In the genomic region with DNA sequence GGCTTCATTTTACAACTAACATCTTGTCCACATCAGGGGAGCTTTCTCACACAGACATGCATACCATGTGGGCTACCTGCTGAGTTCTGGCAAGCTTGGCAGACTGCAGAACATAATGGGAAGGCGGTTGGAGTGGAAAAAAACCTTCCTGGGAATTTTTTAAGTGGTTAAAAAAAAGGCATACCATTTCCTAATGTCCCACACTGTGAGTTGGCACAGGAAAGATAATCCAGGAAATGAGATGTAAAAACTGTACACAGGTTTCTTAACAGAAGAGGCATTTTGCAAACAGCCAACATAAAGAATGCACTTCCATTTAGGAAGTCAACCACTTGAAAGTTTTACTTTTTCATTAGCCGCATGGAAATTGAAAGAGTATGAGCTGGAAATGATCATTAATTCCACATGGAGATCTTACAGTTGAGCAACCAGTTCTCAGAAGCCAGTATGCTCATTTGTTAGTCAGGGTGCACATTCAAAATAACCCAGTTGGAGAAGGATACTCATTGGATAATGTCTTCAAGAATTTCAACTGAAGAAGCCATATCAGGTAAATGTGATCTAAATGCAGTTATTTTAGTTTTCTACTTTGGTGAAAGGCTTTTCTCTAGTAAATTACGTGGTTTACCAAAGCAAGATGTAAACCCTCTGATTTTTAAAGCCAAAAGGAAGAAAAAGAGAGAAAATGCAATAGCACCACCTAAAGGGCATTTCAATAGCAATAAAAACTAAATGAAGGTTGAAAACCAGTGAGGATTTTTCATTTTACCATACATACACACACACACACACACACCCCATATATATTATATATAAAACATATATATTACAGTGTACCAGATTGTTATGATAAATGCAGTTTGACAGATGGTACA, we compare ENCODE assay signal across 9 cellular contexts.
DNase-seq lines count a peak whose midpoint lies in the region; ATAC-seq and TF ChIP-seq lines count a peak whose summit lies in the region.
"Had no signal": no experiment of that assay in that cellular context is flagged by ENCODE, and none has a peak within 500 bp of the region (broad histone marks: within the 10 kb centered on the region; RNA-seq: fewer than 3 reads in every experiment).

No MANE protein-coding gene starts in this region.

- no peaks in the 10 kb centered on the region for H3K36me3 Mint-ChIP-seq in neural crest cell (ENCODE audit: low read depth)

- dilution Hi-C loops in IMR-90 (cut with HindIII; ENCODE audit: low sequenced_read_pairs, unreplicated experiment) = no loop called here

- H2BK120ac ChIP-seq in IMR-90 (ENCODE audit: low read depth, low read length) = no peak overlapping the region

- H3K4me3 ChIP-seq in IMR-90 (ENCODE audit: insufficient read depth, low read depth, low read length) (no peak overlapping the region), adrenal gland (no peak overlapping the region), prostate gland (no peak overlapping the region), tibial nerve (no peak overlapping the region)

- intact Hi-C loops in IMR-90 (cut with micrococcal nuclease) = no loop called here
- intact Hi-C loops in adrenal gland (cut with DNase I) = no loop called here
- intact Hi-C loops in prostate gland (cut with DNase I) = no loop called here

- H3K27ac ChIP-seq in IMR-90 (ENCODE audit: insufficient read depth, low read length) = no peak overlapping the region
- H3K27ac ChIP-seq in adrenal gland = no peak overlapping the region
- no peak overlapping the region for H3K27ac ChIP-seq in prostate gland
- no peak overlapping the region for H3K27ac ChIP-seq in tibial nerve

- H3K9me3 Mint-ChIP-seq in neural crest cell = no peaks in the 10 kb centered on the region

- H3K36me3 ChIP-seq in IMR-90 (ENCODE audit: control insufficient read depth, insufficient read depth, low read length) (no peaks in the 10 kb centered on the region), adrenal gland (replicated peaks in 1 of 2) (no peaks in the 10 kb centered on the region), prostate gland (no peaks in the 10 kb centered on the region), tibial nerve (no peaks in the 10 kb centered on the region)

- H2AK5ac ChIP-seq in IMR-90 (ENCODE audit: low read depth, low read length) = no peak overlapping the region

- no peaks in the 10 kb centered on the region for H3K27me3 ChIP-seq in IMR-90 (ENCODE audit: control insufficient read depth, insufficient read depth, low read length)
- no peaks in the 10 kb centered on the region for H3K27me3 ChIP-seq in adrenal gland
- H3K27me3 ChIP-seq in prostate gland (replicated peaks; ENCODE audit: insufficient read depth) = no peaks in the 10 kb centered on the region
- H3K27me3 ChIP-seq in tibial nerve = no peaks in the 10 kb centered on the region

- no TSS peak for BruUV-seq in IMR-90 (replicated peaks; lab: Mats Ljungman, UMichigan)

- H3K4ac ChIP-seq in IMR-90 (ENCODE audit: low read depth, low read length) = no peak overlapping the region

- no peak overlapping the region for H3K27ac Mint-ChIP-seq in neural crest cell (ENCODE audit: unreplicated experiment)

- H3K4me2 ChIP-seq in IMR-90 (ENCODE audit: low read depth, low read length) = no peak overlapping the region

- H3K27me3 Mint-ChIP-seq in neural crest cell (ENCODE audit: low read depth) = peaks cover 4% of the 10 kb centered on the region

- H2AK9ac ChIP-seq in IMR-90 (replicated peaks; ENCODE audit: low read depth, low read length, poor library complexity) = no peak overlapping the region

- H3K18ac ChIP-seq in IMR-90 (ENCODE audit: low read depth, low read length) = no peak overlapping the region

- H3K9me1 ChIP-seq in IMR-90 (ENCODE audit: insufficient read depth, low read length) = no peaks in the 10 kb centered on the region

- CTCF ChIA-PET in IMR-90 (lab: Yijun Ruan, JAX) = interaction anchor here (0.6 to 1.1 kb wide), 3 partner anchors 128 to 721 kb away, joined by 3 to 6 read pairs (median 3); no protein-coding TSS in a partner anchor

- no peak overlapping the region for H4K5ac ChIP-seq in IMR-90 (ENCODE audit: low read depth, low read length)

- H3K23ac ChIP-seq in IMR-90 (ENCODE audit: low read depth, low read length) = no peak overlapping the region

- H4K8ac ChIP-seq in IMR-90 (ENCODE audit: low read depth in 2 of 2, low read length in 2 of 2) = no peak overlapping the region

- no peak overlapping the region for H2AFZ ChIP-seq in IMR-90 (replicated peaks; ENCODE audit: low read length, poor library complexity)

- no CpG with 5 or more reads among the region's 3 CpGs for WGBS in IMR-90 (ENCODE audit: extremely low coverage in 2 of 2, insufficient read length in 1 of 2), 2 experiments
- WGBS in adrenal gland, 4 donors = 84 to 86% (median 85%) methylated on average over 3 of the region's 3 CpGs
- 90% methylated on average over 3 of the region's 3 CpGs for WGBS in prostate gland
- 75 to 83% methylated on average over 3 of the region's 3 CpGs for WGBS in tibial nerve, 2 donors

- DNase-seq in Daoy (ENCODE audit: low read depth) = peak; percentile 84
- DNase-seq in IMR-90 = no peak
- no peak for DNase-seq in adrenal gland
- DNase-seq in neural crest cell (ENCODE audit: low read depth, low spot score) = no peak
- no peak for DNase-seq in hepatic stellate cell (ENCODE audit: low spot score)
- no peak for DNase-seq in prostate gland (ENCODE audit: low spot score)
- no peak for DNase-seq in NCI-H526 treated with DMSO at 0.1 percent for 48 hours (lab: John Stamatoyannopoulos, UW)
- no peak for DNase-seq in tibial nerve (ENCODE audit: low spot score in 2 of 2)
- DNase-seq: left cardiac atrium had no signal

- no peak overlapping the region for H2BK15ac ChIP-seq in IMR-90 (ENCODE audit: low read depth, low read length)

- ATAC-seq in IMR-90 (ENCODE audit: low read depth) = no peak
- ATAC-seq: left cardiac atrium had no signal

- H3K9ac ChIP-seq in IMR-90 (ENCODE audit: low read depth, low read length) = no peak overlapping the region

- no peak for TF ChIP-seq RAD21 in IMR-90 (IDR thresholded peaks at IDR 0.05; ENCODE audit: low read length)

- TF ChIP-seq CTCF in IMR-90 (conservative IDR thresholded peaks at IDR 0.05; ENCODE audit: low read depth, low read length) (peak; percentile 34), adrenal gland (IDR thresholded peaks at IDR 0.05) (peak in 4 of 6 experiments; percentile 12 to 35 (median 35)), neural crest cell (conservative IDR thresholded peaks at IDR 0.05) (peak; percentile 55), prostate gland (IDR thresholded peaks at IDR 0.05) (peak in 2 of 4 experiments; percentile 14 to 29), tibial nerve (IDR thresholded peaks at IDR 0.05) (no peak)

- TF ChIP-seq POLR2A in IMR-90 (IDR thresholded peaks at IDR 0.05; ENCODE audit: low read depth, low read length) (no peak), adrenal gland (IDR thresholded peaks at IDR 0.05) (no peak), prostate gland (IDR thresholded peaks at IDR 0.05) (no peak), tibial nerve (IDR thresholded peaks at IDR 0.05) (no peak)

- no peak overlapping the region for H2BK20ac ChIP-seq in IMR-90 (ENCODE audit: low read depth, low read length)

- no peak for TF ChIP-seq EP300 in tibial nerve (IDR thresholded peaks at IDR 0.05)

- H3K79me1 ChIP-seq in IMR-90 (ENCODE audit: low read depth in 1 of 2, low read length in 2 of 2) = peaks cover 3 to 23% of the 10 kb centered on the region in 2 experiments; a peak in 3 of 4 replicates

- no peak overlapping the region for H2BK5ac ChIP-seq in IMR-90 (ENCODE audit: low read depth, low read length, poor library complexity, severe bottlenecking)

- H3K4me1 Mint-ChIP-seq in neural crest cell = no peaks in the 10 kb centered on the region

- H3K9me3 ChIP-seq in IMR-90 (ENCODE audit: control insufficient read depth, insufficient read depth, low read length) (no peaks in the 10 kb centered on the region), adrenal gland (replicated peaks in 1 of 3) (no peaks in the 10 kb centered on the region), prostate gland (no peaks in the 10 kb centered on the region), tibial nerve (no peaks in the 10 kb centered on the region)

- H3K4me1 ChIP-seq in IMR-90 (ENCODE audit: control insufficient read depth, insufficient read depth, low read length) = peaks cover 7% of the 10 kb centered on the region
- H3K4me1 ChIP-seq in adrenal gland (replicated peaks in 1 of 2) = no peaks in the 10 kb centered on the region
- H3K4me1 ChIP-seq in prostate gland (replicated peaks) = peaks cover 10% of the 10 kb centered on the region
- H3K4me1 ChIP-seq in tibial nerve = no peaks in the 10 kb centered on the region

- no peak overlapping the region for H4K91ac ChIP-seq in IMR-90 (ENCODE audit: insufficient read depth, low read depth, low read length)

- peaks cover 13% of the 10 kb centered on the region; the same call in 1 of the 2 replicates for H4K20me1 ChIP-seq in IMR-90 (ENCODE audit: insufficient read depth, low read length)

- no peak overlapping the region for H3K56ac ChIP-seq in IMR-90 (ENCODE audit: extremely low read depth, insufficient read depth, low read length)

- POLR2A ChIA-PET in IMR-90 (lab: Charles Lee; ENCODE audit: unreplicated experiment) = no interaction called here

- no peak overlapping the region for H3K4me3 Mint-ChIP-seq in neural crest cell

- in situ Hi-C loops in IMR-90 (cut with MboI; ENCODE audit: low sequenced_read_pairs) = no loop called here

- H3K14ac ChIP-seq in IMR-90 (replicated peaks; ENCODE audit: low read depth, low read length) = no peak overlapping the region

TF ChIP-seq in IMR-90, 13 proteins besides CTCF, POLR2A, EP300 and RAD21:
- TF ChIP-seq CEBPB (IDR thresholded peaks at IDR 0.05; ENCODE audit: low read depth, low read length) (peak; percentile 22; the same call in 1 of the 2 replicates), MXI1 (IDR thresholded peaks at IDR 0.05; ENCODE audit: borderline replicate concordance, low read depth, low read length) (no peak)

Comparison
In these comparisons a context has a peak if more than half of its experiments do, and no peak if none do; other contexts are left out.
1. CTCF ChIP-seq: peak in IMR-90 (single experiment), adrenal gland (4 of 6) and neural crest cell (single experiment); none in tibial nerve (0 of 5).